30 cellular contexts compared by ENCODE assay signal in genomic region chr3:55946574-55947160, GRCh38.
"Had no signal": no experiment of that assay in that cellular context is flagged by ENCODE, and none has a peak within 500 bp of the region (broad histone marks: within the 10 kb centered on the region; RNA-seq: fewer than 3 reads in every experiment).

No MANE protein-coding gene starts in this region.

- DNase-seq: Karpas-422, Kasumi-1, KG1, MG63, MM.1S, MV-4-11, NCI-H1048, NCI-H1092, NCI-H1092 treated with DMSO at 0.1 percent for 48 hours, NCI-H1105, NCI-H1105 treated with DMSO at 0.1 percent for 48 hours, NCI-H1417 treated with DMSO at 0.1 percent for 48 hours, NCI-H1436, NCI-H1436 treated with DMSO at 0.1 percent for 48 hours, NCI-H146, NCI-H187, NCI-H187 treated with DMSO at 0.1 percent for 48 hours, NCI-H1930, NCI-H2029, NCI-H2029 treated with DMSO at 0.1 percent for 48 hours, NCI-H2081, NCI-H2081 treated with DMSO at 0.1 percent for 48 hours, NCI-H2107, NCI-H2227 treated with DMSO at 0.1 percent for 48 hours, NCI-H226, NCI-H345, NCI-H446 treated with DMSO at 0.1 percent for 48 hours, NCI-H510A, NCI-H510A treated with DMSO at 0.1 percent for 48 hours had no signal

- H3K4me3 ChIP-seq: MG63 had no signal

- H3K27ac ChIP-seq: KMS-11 had no signal

- H3K9ac ChIP-seq: KMS-11 had no signal

- H3K27me3 ChIP-seq: MG63 had no signal

- H3K4me2 ChIP-seq: KMS-11 had no signal

- H3K36me3 ChIP-seq: MG63 had no signal

- H3K9me3 ChIP-seq: MG63 had no signal
